Comparison of ENCODE assay signal across 21 cellular contexts in the genomic region with DNA sequence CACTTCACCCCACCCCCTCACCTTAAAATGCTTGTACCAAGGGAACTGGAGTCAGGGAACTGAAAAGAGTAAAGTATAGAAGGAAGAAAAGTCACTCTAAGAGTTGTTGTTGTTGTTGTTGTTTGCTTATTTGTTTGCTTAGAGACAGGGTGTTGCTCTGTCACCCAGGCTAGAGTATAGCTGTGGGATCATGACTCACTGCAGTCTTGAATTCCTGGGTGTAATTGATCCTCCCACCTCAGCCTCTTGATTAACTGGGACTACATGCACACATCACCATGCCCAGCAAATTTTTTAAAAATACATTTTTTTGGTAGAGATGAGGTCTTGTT.
DNase-seq lines count a peak whose midpoint lies in the region; ATAC-seq, FAIRE-seq and TF ChIP-seq lines count a peak whose summit lies in the region.
"Had no signal": no experiment of that assay in that cellular context is flagged by ENCODE, and none has a peak within 500 bp of the region (broad histone marks: within the 10 kb centered on the region; RNA-seq: fewer than 3 reads in every experiment).

No MANE protein-coding gene starts in this region.

- H3K9me3 ChIP-seq in GM23248 (ENCODE audit: low read depth) (no peaks in the 10 kb centered on the region), RWPE2 (ENCODE audit: severe bottlenecking) (no peaks in the 10 kb centered on the region)
- H3K9me3 ChIP-seq: BE2C, stomach had no signal

- H3K9me3 Mint-ChIP-seq in osteocyte (ENCODE audit: unreplicated experiment) = no peaks in the 10 kb centered on the region
- H3K9me3 Mint-ChIP-seq: naive thymus-derived CD8-positive, alpha-beta T cell had no signal

- H3K4me1 ChIP-seq in GM23248 (ENCODE audit: insufficient read depth) = peaks cover 30% of the 10 kb centered on the region
- peaks cover 21% of the 10 kb centered on the region for H3K4me1 ChIP-seq in RWPE2 (ENCODE audit: insufficient read depth, poor library complexity, severe bottlenecking)
- H3K4me1 ChIP-seq: BE2C, stomach had no signal

- H2AFZ ChIP-seq in GM23248 = peak overlapping the region; percentile 47

- H3K4me3 ChIP-seq in GM23248 (peak overlapping the region; percentile 31; the same call in 1 of the 2 replicates), RWPE2 (ENCODE audit: severe bottlenecking) (no peak overlapping the region)
- H3K4me3 ChIP-seq: K562, lung, stomach had no signal

- no peaks in the 10 kb centered on the region for H3K27me3 ChIP-seq in GM23248 (replicated peaks; ENCODE audit: insufficient read depth)
- H3K27me3 ChIP-seq in RWPE2 (ENCODE audit: insufficient read depth, poor library complexity, severe bottlenecking) = no peaks in the 10 kb centered on the region
- H3K27me3 ChIP-seq: BE2C, stomach had no signal

- H3K27ac ChIP-seq in GM23248 (peak overlapping the region; percentile 86), RWPE2 (ENCODE audit: poor library complexity, severe bottlenecking) (peak overlapping the region; percentile 98), epithelial cell of prostate (peak overlapping the region; percentile 76)
- H3K27ac ChIP-seq: stomach had no signal

- no peak; the same call in 1 of the 3 replicates for ATAC-seq in RWPE2 (ENCODE audit: low read depth)
- ATAC-seq in GM19455 (IDR thresholded peaks at IDR 0.05; ENCODE audit: unreplicated experiment) = no peak
- no peak for ATAC-seq in GM21526 (IDR thresholded peaks at IDR 0.05; ENCODE audit: low FRiP score, unreplicated experiment)
- ATAC-seq: K562; naive thymus-derived CD8-positive, alpha-beta T cell had no signal

- no peaks in the 10 kb centered on the region for H4K20me1 ChIP-seq in GM23248 (ENCODE audit: insufficient read depth)

- H3K4me3 Mint-ChIP-seq in osteocyte (ENCODE audit: unreplicated experiment) = no peak overlapping the region
- H3K4me3 Mint-ChIP-seq: activated CD4-positive, alpha-beta T cell treated with anti-CD3 and anti-CD28 coated beads, Interleukin-2, amount 10 ng/mL, durations not matched to agents 24 days and 14 days; naive thymus-derived CD8-positive, alpha-beta T cell had no signal

- H3K4me2 ChIP-seq in GM23248 (ENCODE audit: unreplicated experiment) = peak overlapping the region; percentile 81

- H3K36me3 ChIP-seq in GM23248 (ENCODE audit: low read depth) (no peaks in the 10 kb centered on the region), RWPE2 (ENCODE audit: low read depth) (no peaks in the 10 kb centered on the region)
- H3K36me3 ChIP-seq: BE2C, stomach had no signal

- H3K27ac Mint-ChIP-seq in osteocyte (ENCODE audit: unreplicated experiment) = peak overlapping the region; percentile 56
- H3K27ac Mint-ChIP-seq: activated CD4-positive, alpha-beta T cell treated with anti-CD3 and anti-CD28 coated beads, Interleukin-2, amount 10 ng/mL, durations not matched to agents 24 days and 14 days had no signal

- in situ Hi-C loops in GM23248 (cut with MboI) = no loop called here

- peaks cover 16% of the 10 kb centered on the region for H3K4me1 Mint-ChIP-seq in osteocyte (ENCODE audit: unreplicated experiment)
- H3K4me1 Mint-ChIP-seq: activated CD4-positive, alpha-beta T cell treated with anti-CD3 and anti-CD28 coated beads, Interleukin-2, amount 10 ng/mL, durations not matched to agents 24 days and 14 days had no signal

- H3K9me2 ChIP-seq in GM23248 (ENCODE audit: insufficient read depth) = no peaks in the 10 kb centered on the region

- peak overlapping the region; percentile 34 for H3K9ac ChIP-seq in GM23248

- no peaks in the 10 kb centered on the region for H3K36me3 Mint-ChIP-seq in osteocyte (ENCODE audit: unreplicated experiment)
- H3K36me3 Mint-ChIP-seq: naive thymus-derived CD8-positive, alpha-beta T cell had no signal

- H3F3A ChIP-seq in GM23248 (ENCODE audit: insufficient read depth) = peaks cover 29% of the 10 kb centered on the region

- TF ChIP-seq CTCF in RWPE2 (IDR thresholded peaks at IDR 0.05; ENCODE audit: poor library complexity, severe bottlenecking) (no peak), osteocyte (IDR thresholded peaks at IDR 0.05) (no peak)

- FAIRE-seq in urothelium cell line (lab: Jason Lieb, UNC) = no peak
- FAIRE-seq: G401.6, islet of Langerhans, K562 had no signal

- DNase-seq in GM23248 (no peak), RWPE2 (ENCODE audit: low spot score) (no peak), epithelial cell of prostate (ENCODE audit: low read depth, low spot score) (no peak), osteocyte (ENCODE audit: extremely low spot score, unreplicated experiment) (no peak), Kasumi-1 (lab: John Stamatoyannopoulos, UW) (no peak), urothelium cell line (ENCODE audit: low spot score) (no peak)
- DNase-seq: activated CD4-positive, alpha-beta T cell treated with anti-CD3 and anti-CD28 coated beads, Interleukin-2, amount 10 ng/mL, durations not matched to agents 24 days and 14 days; activated gamma-delta T cell; BE2C; Calu3; head of caudate nucleus; naive thymus-derived CD8-positive, alpha-beta T cell; NCI-H187 treated with DMSO at 0.1 percent for 48 hours; NCI-H446; stomach had no signal

- H3K27me3 Mint-ChIP-seq in osteocyte (ENCODE audit: unreplicated experiment) = no peaks in the 10 kb centered on the region
- H3K27me3 Mint-ChIP-seq: naive thymus-derived CD8-positive, alpha-beta T cell had no signal

- no peaks in the 10 kb centered on the region for H3K79me2 ChIP-seq in GM23248 (ENCODE audit: insufficient read depth)
